ENCODE assay signal across 8 cellular contexts in genomic region chr11:129117595-129118350, GRCh38.
DNase-seq lines count a peak whose midpoint lies in the region; ATAC-seq, FAIRE-seq and TF ChIP-seq lines count a peak whose summit lies in the region.

No MANE protein-coding gene starts in this region.

- no peaks in the 10 kb centered on the region for H3K79me2 ChIP-seq in osteoblast (ENCODE audit: insufficient read depth, low read length)

- H2AFZ ChIP-seq in osteoblast (ENCODE audit: low read length), result no peak overlapping the region

- peak; percentile 93 for FAIRE-seq in GM12892 (lab: Jason Lieb, UNC)

- H3K27ac Mint-ChIP-seq in activated CD8-positive, alpha-beta T cell treated with anti-CD3 and anti-CD28 coated beads, Interleukin-2, amount 10 ng/mL, durations not matched to agents 7 days and 5 days, result no peak overlapping the region

- no peak overlapping the region for H3K4me2 ChIP-seq in osteoblast (ENCODE audit: insufficient read depth, low read length)

- no peaks in the 10 kb centered on the region for H3K36me3 ChIP-seq in osteoblast (ENCODE audit: insufficient read depth, low read length)

- no peaks in the 10 kb centered on the region for H3K9me3 ChIP-seq in osteoblast (ENCODE audit: low read depth, low read length)

- no peaks in the 10 kb centered on the region for H3K9me3 Mint-ChIP-seq in activated CD8-positive, alpha-beta T cell treated with anti-CD3 and anti-CD28 coated beads, Interleukin-2, amount 10 ng/mL, durations not matched to agents 7 days and 5 days (ENCODE audit: insufficient read depth)

- no peak overlapping the region for H3K27ac ChIP-seq in osteoblast (ENCODE audit: low read depth, low read length)

- CTCF ChIA-PET in activated CD8-positive, alpha-beta T cell treated with anti-CD3 and anti-CD28 coated beads, Interleukin-2, amount 10 ng/mL, durations not matched to agents 7 days and 5 days (lab: Charles Lee), result interaction anchor here (0.7 to 1.8 kb wide), 8 partner anchors 17 to 578 kb away, joined by 3 to 25 read pairs (median 4); no protein-coding TSS in a partner anchor

- H3K27me3 ChIP-seq in osteoblast (ENCODE audit: insufficient read depth, low read length), result no peaks in the 10 kb centered on the region

- peak; percentile 62 for DNase-seq in AG09319 (ENCODE audit: extremely low read depth, low read depth)
- no peak for DNase-seq in GM12892 (ENCODE audit: insufficient read length)
- DNase-seq in NCI-H69 (lab: John Stamatoyannopoulos, UW), result peak; percentile 78
- peak; percentile 61 for DNase-seq in activated CD8-positive, alpha-beta T cell treated with anti-CD3 and anti-CD28 coated beads, Interleukin-2, amount 10 ng/mL, durations not matched to agents 7 days and 5 days
- peak; percentile 87 for DNase-seq in fibroblast of the aortic adventitia (ENCODE audit: low read depth)
- no peak for DNase-seq in osteoblast (ENCODE audit: insufficient read length, low spot score, missing footprints)
- DNase-seq in 8988T, result no peak

- no peaks in the 10 kb centered on the region for H3K4me1 Mint-ChIP-seq in activated CD8-positive, alpha-beta T cell treated with anti-CD3 and anti-CD28 coated beads, Interleukin-2, amount 10 ng/mL, durations not matched to agents 7 days and 5 days (ENCODE audit: low read depth)

- no peak overlapping the region for H3K4me3 Mint-ChIP-seq in activated CD8-positive, alpha-beta T cell treated with anti-CD3 and anti-CD28 coated beads, Interleukin-2, amount 10 ng/mL, durations not matched to agents 7 days and 5 days

- no peaks in the 10 kb centered on the region for H3K36me3 Mint-ChIP-seq in activated CD8-positive, alpha-beta T cell treated with anti-CD3 and anti-CD28 coated beads, Interleukin-2, amount 10 ng/mL, durations not matched to agents 7 days and 5 days (ENCODE audit: low read depth)

- POLR2A ChIA-PET in activated CD8-positive, alpha-beta T cell treated with anti-CD3 and anti-CD28 coated beads, Interleukin-2, amount 10 ng/mL, durations not matched to agents 7 days and 5 days (lab: Charles Lee), result no interaction called here

- TF ChIP-seq CTCF in AG09319 (IDR thresholded peaks at IDR 0.05; ENCODE audit: low read depth, low read length), result peak; percentile 89
- TF ChIP-seq CTCF in fibroblast of the aortic adventitia (IDR thresholded peaks at IDR 0.05; ENCODE audit: insufficient read depth, low read length), result peak; percentile 90
- TF ChIP-seq CTCF in osteoblast (IDR thresholded peaks at IDR 0.05; ENCODE audit: extremely low read depth, low read depth, low read length), result peak; percentile 94

- no peak for TF ChIP-seq POLR2A in GM12892 (IDR thresholded peaks at IDR 0.05; ENCODE audit: low read depth, low read length)

- no peaks in the 10 kb centered on the region for H3K27me3 Mint-ChIP-seq in activated CD8-positive, alpha-beta T cell treated with anti-CD3 and anti-CD28 coated beads, Interleukin-2, amount 10 ng/mL, durations not matched to agents 7 days and 5 days (ENCODE audit: low read depth)

- peaks cover 7% of the 10 kb centered on the region for H3K4me1 ChIP-seq in osteoblast (ENCODE audit: insufficient read depth, low read length)

- ATAC-seq in HG03354 (IDR thresholded peaks at IDR 0.05; ENCODE audit: poor library complexity, severe bottlenecking, unreplicated experiment), result peak; percentile 82
- peak; percentile 64 for ATAC-seq in activated CD8-positive, alpha-beta T cell treated with anti-CD3 and anti-CD28 coated beads, Interleukin-2, amount 10 ng/mL, durations not matched to agents 7 days and 5 days

- H4K20me1 ChIP-seq in osteoblast (ENCODE audit: insufficient read depth, low read length), result no peaks in the 10 kb centered on the region

- H3K4me3 ChIP-seq in fibroblast of the aortic adventitia (ENCODE audit: low read depth, low read length) (no peak overlapping the region), osteoblast (ENCODE audit: insufficient read depth, low read length) (no peak overlapping the region)

Comparison
In these comparisons a context has a peak if more than half of its experiments do, and no peak if none do; other contexts are left out.
1. DNase-seq: peak in AG09319 (single experiment), NCI-H69 (single experiment), activated CD8-positive, alpha-beta T cell treated with anti-CD3 and anti-CD28 coated beads, Interleukin-2, amount 10 ng/mL, durations not matched to agents 7 days and 5 days (single experiment) and fibroblast of the aortic adventitia (single experiment); none in GM12892 (single experiment), osteoblast (single experiment) and 8988T (single experiment).
2. Peak in every context shown above with its lines, with median percentiles within 50 percentile points of each other: CTCF ChIP-seq.